Comparison of ENCODE assay signal across 1 cellular context in genomic region chr1:224343679-224344078, GRCh38.
A peak's percentile ranks its signal among the peaks of the same experiment; 100 is the strongest.
TF ChIP-seq lines count a peak whose summit lies in the region.

No MANE protein-coding gene starts in this region.

TF ChIP-seq in H1, 55 proteins besides CTCF, POLR2A, EP300 and RAD21:
- 0 out of 2 replicates have a peak, but pooled peaks have one; percentile 12 for TF ChIP-seq TCF12 (IDR thresholded peaks at IDR 0.05; ENCODE audit: low read depth, low read length)
- no peak for TF ChIP-seq HDAC2 (IDR thresholded peaks at IDR 0.05; ENCODE audit: borderline replicate concordance in 1 of 2, low read depth in 2 of 2, low read length in 2 of 2)
